30 cellular contexts compared by ENCODE assay signal in genomic region chr18:38312532-38312931, GRCh38.
"Had no signal": no experiment of that assay in that cellular context is flagged by ENCODE, and none has a peak within 500 bp of the region (broad histone marks: within the 10 kb centered on the region; RNA-seq: fewer than 3 reads in every experiment).

No MANE protein-coding gene starts in this region.

- H3K36me3 ChIP-seq: adrenal gland, ascending aorta, brain microvascular endothelial cell, breast epithelium, cardiac muscle cell had no signal

- ATAC-seq: activated naive CD4-positive, alpha-beta T cell treated with anti-CD3 and anti-CD28 coated beads, Interleukin-2, amount 50 U/mL, for 72 hours; activated naive CD8-positive, alpha-beta T cell treated with anti-CD3 and anti-CD28 coated beads, Interleukin-2, amount 50 U/mL, for 24 hours; activated T-cell treated with anti-CD3 and anti-CD28 coated beads, Interleukin-2, amount 50 U/mL, for 4 hours; activated T-cell treated with anti-CD3 and anti-CD28 coated beads, Interleukin-2, amount 50 U/mL, for 72 hours; activated T-helper 17 cell treated with anti-CD3 and anti-CD28 coated beads, Interleukin-2, amount 50 U/mL, for 72 hours; body of pancreas had no signal

- H3K27ac ChIP-seq: adrenal gland, ascending aorta, body of pancreas, brain microvascular endothelial cell, breast epithelium, cardiac muscle cell had no signal

- H3K9me3 ChIP-seq: adrenal gland, ascending aorta, body of pancreas, breast epithelium had no signal

- DNase-seq: activated effector memory CD4-positive, alpha-beta T cell treated with anti-CD3 and anti-CD28 coated beads, Interleukin-2, amount 50 U/mL, for 16 hours; activated effector memory CD4-positive, alpha-beta T cell treated with Interleukin-2 at 50 U/mL for 16 hours; activated gamma-delta T cell; activated gamma-delta T cell treated with Interleukin-2 at 50 U/mL for 16 hours; activated naive CD4-positive, alpha-beta T cell; activated naive CD4-positive, alpha-beta T cell treated with anti-CD3 and anti-CD28 coated beads for 36 hours; activated naive CD4-positive, alpha-beta T cell treated with anti-CD3 and anti-CD28 coated beads, Interleukin-2, amount 10 ng/mL, durations not matched to agents 7 days and 5 days; activated naive CD4-positive, alpha-beta T cell treated with anti-CD3 and anti-CD28 coated beads, Interleukin-2, amount 50 U/mL, for 16 hours; activated naive CD4-positive, alpha-beta T cell treated with Interleukin-2 at 50 U/mL for 16 hours; activated naive CD8-positive, alpha-beta T cell treated with anti-CD3 and anti-CD28 coated beads for 36 hours; activated naive CD8-positive, alpha-beta T cell treated with anti-CD3 and anti-CD28 coated beads, Interleukin-2, amount 10 ng/mL, durations not matched to agents 7 days and 5 days; activated naive CD8-positive, alpha-beta T cell treated with anti-CD3 and anti-CD28 coated beads, Interleukin-2, amount 50 U/mL, for 24 hours; activated T-cell treated with anti-CD3 and anti-CD28 coated beads, Interleukin-2, amount 50 U/mL, for 4 hours; activated T-cell treated with anti-CD3 and anti-CD28 coated beads, Interleukin-2, amount 50 U/mL, for 48 hours; activated T-cell treated with anti-CD3 and anti-CD28 coated beads, Interleukin-2, amount 50 U/mL, for 72 hours; adrenal gland; amniotic stem cell; amygdala; anterior cingulate cortex; aorta; body of pancreas; brain microvascular endothelial cell; caudate nucleus; central memory CD4-positive, alpha-beta T cell; cerebellar nuclear complex had no signal

- H3K27me3 ChIP-seq: adrenal gland, ascending aorta, body of pancreas, brain microvascular endothelial cell, breast epithelium, cardiac muscle cell had no signal

- H3K4me1 ChIP-seq: adrenal gland, ascending aorta, body of pancreas, breast epithelium had no signal

- H3K4me3 ChIP-seq: adrenal gland, ascending aorta, body of pancreas, breast epithelium, cardiac muscle cell had no signal
